ENCODE assay signal across 1 cellular context in genomic region chr17:41060052-41060604, GRCh38.
TF ChIP-seq lines count a peak whose summit lies in the region.

Gene KRTAP2-3, minus strand, starts transcription at chr17:41060114. Its CDS starts 64 bp downstream, at chr17:41060050.

TF ChIP-seq in IMR-90, 13 proteins besides CTCF, POLR2A, EP300 and RAD21 (continued from another document):
- TF ChIP-seq MXI1 (IDR thresholded peaks at IDR 0.05; ENCODE audit: borderline replicate concordance, low read depth, low read length) (no peak), BHLHE40 (IDR thresholded peaks at IDR 0.05; ENCODE audit: low read depth, low read length) (peak; percentile 78), CHD1 (IDR thresholded peaks at IDR 0.05; ENCODE audit: low read depth, low read length) (no peak), RFX5 (IDR thresholded peaks at IDR 0.05; ENCODE audit: low read depth, low read length) (no peak), MAFK (IDR thresholded peaks at IDR 0.05; ENCODE audit: low read depth, low read length) (peak; percentile 79)
TF ChIP-seq in IMR-90: peak in this region for 3.
